ENCODE assay signal across 18 cellular contexts in the genomic region with DNA sequence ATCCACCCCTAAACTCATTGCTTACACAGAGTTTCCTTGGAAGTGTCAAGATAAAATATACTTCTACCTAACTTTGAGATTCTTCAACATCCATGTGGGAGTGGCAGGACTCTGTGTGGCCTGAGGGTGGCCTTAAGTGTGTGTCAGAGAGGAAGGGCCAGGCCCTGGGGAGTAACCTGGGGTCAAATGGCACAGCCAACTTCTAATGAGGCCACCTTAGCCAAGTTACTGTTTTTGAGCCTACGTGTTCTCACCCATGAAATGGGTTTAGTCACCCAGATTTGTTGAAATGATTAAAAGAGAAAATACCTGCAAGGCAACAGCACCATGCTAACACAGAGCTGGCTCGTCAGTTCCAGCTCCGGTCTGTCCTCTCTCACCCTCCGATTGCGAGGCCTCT. TPM values are rescaled to one million over a fixed set of nuclear protein-coding genes. Genes with fewer than 3 reads are reported as not detected.
A peak's percentile ranks its signal among the peaks of the same experiment; 100 is the strongest.
DNase-seq lines count a peak whose midpoint lies in the region; ATAC-seq, FAIRE-seq and TF ChIP-seq lines count a peak whose summit lies in the region.
"Had no signal": no experiment of that assay in that cellular context is flagged by ENCODE, and none has a peak within 500 bp of the region (broad histone marks: within the 10 kb centered on the region; RNA-seq: fewer than 3 reads in every experiment).

No MANE protein-coding gene starts in this region.

- H3K9me2 ChIP-seq in GM23338 (ENCODE audit: insufficient read depth) = no peaks in the 10 kb centered on the region

- no peaks in the 10 kb centered on the region for H3K36me3 ChIP-seq in GM23338 (ENCODE audit: insufficient read depth)
- no peaks in the 10 kb centered on the region for H3K36me3 ChIP-seq in K562 (ENCODE audit: control insufficient read depth, insufficient read depth, low read length)
- H3K36me3 ChIP-seq in trophoblast cell (ENCODE audit: control insufficient read depth in 1 of 2, insufficient read depth in 2 of 2, low read length in 2 of 2) = no peaks in the 10 kb centered on the region
- no peaks in the 10 kb centered on the region for H3K36me3 ChIP-seq in sigmoid colon

- H2BK5ac ChIP-seq in trophoblast cell (ENCODE audit: low read depth, low read length, poor library complexity) = peak overlapping the region; percentile 6

- H3K4me1 Mint-ChIP-seq in GM23338 = peaks cover 10% of the 10 kb centered on the region
- peaks cover 11% of the 10 kb centered on the region for H3K4me1 Mint-ChIP-seq in activated CD4-positive, alpha-beta T cell treated with anti-CD3 and anti-CD28 coated beads for 36 hours

- H2AFZ ChIP-seq in GM23338 (peak overlapping the region; percentile 43; the same call in 1 of the 2 replicates), K562 (ENCODE audit: low read depth, low read length) (peak overlapping the region; percentile 81; the same call in 1 of the 2 replicates), trophoblast cell (ENCODE audit: insufficient read depth, low read length, poor library complexity) (no peak overlapping the region)

- 0 out of 2 replicates have a peak, but pooled peaks cover 2% of the 10 kb centered on the region for H3K9me3 ChIP-seq in K562 (replicated peaks; ENCODE audit: control insufficient read depth, insufficient read depth, low read depth, low read length)
- peaks cover 2% of the 10 kb centered on the region for H3K9me3 ChIP-seq in trophoblast cell (ENCODE audit: insufficient read depth, low read depth, low read length)
- no peaks in the 10 kb centered on the region for H3K9me3 ChIP-seq in sigmoid colon

- H3F3A ChIP-seq in GM23338 (replicated peaks; ENCODE audit: low read depth) = no peaks in the 10 kb centered on the region

- intact Hi-C loops in K562 (cut with micrococcal nuclease) = loop anchor here (5.0 to 10.0 kb wide), 2 partner anchors 88 to 240 kb away; a partner anchor contains a TSS
- intact Hi-C loops in activated CD4-positive, alpha-beta T cell treated with anti-CD3 and anti-CD28 coated beads for 36 hours (cut with DNase I, micrococcal nuclease) = loop anchor here in 1 of 2 experiments (5.0 kb wide), 1 partner anchor 243 kb away; a partner anchor contains a TSS
- intact Hi-C loops in sigmoid colon (cut with DNase I) = no loop called here

- peak overlapping the region; percentile 29 for H3K14ac ChIP-seq in trophoblast cell (ENCODE audit: low read length)

- no peak overlapping the region for H2AK5ac ChIP-seq in trophoblast cell (ENCODE audit: low read length)

- no peaks in the 10 kb centered on the region; the same call in 2 of the 3 replicates for H3K36me3 Mint-ChIP-seq in GM23338 (ENCODE audit: low read depth)
- H3K36me3 Mint-ChIP-seq in activated CD4-positive, alpha-beta T cell treated with anti-CD3 and anti-CD28 coated beads for 36 hours (ENCODE audit: low read depth) = no peaks in the 10 kb centered on the region
- H3K36me3 Mint-ChIP-seq: CD4-positive, alpha-beta memory T cell had no signal

- POLR2A ChIA-PET in K562 (lab: Yijun Ruan, JAX) = interaction anchor here (0.6 to 2.3 kb wide), 3 partner anchors 17 to 409 kb away, joined by 3 to 10 read pairs (median 6); a partner anchor contains a TSS
- POLR2A ChIA-PET in activated CD4-positive, alpha-beta T cell treated with anti-CD3 and anti-CD28 coated beads for 36 hours (lab: Charles Lee) = no interaction called here

- H3K79me2 ChIP-seq in GM23338 (replicated peaks; ENCODE audit: insufficient read depth) (no peaks in the 10 kb centered on the region), K562 (ENCODE audit: control insufficient read depth, insufficient read depth, low read length) (no peaks in the 10 kb centered on the region), trophoblast cell (ENCODE audit: control insufficient read depth, insufficient read depth, low read length, poor library complexity) (no peaks in the 10 kb centered on the region)

- no TSS peak for BruUV-seq in K562 (replicated peaks; lab: Mats Ljungman, UMichigan)

- TF ChIP-seq RAD21 in K562 (CRISPR knock-in tag; conservative IDR thresholded peaks at IDR 0.05 in 1 of 2, IDR thresholded peaks at IDR 0.05 in 1 of 2) = peak in 1 of 2 experiments; percentile 31; a peak in 2 of 4 replicates

- no peak overlapping the region for H3K4me3 ChIP-seq in GM23338
- H3K4me3 ChIP-seq in K562 = no peak overlapping the region
- no peak overlapping the region for H3K4me3 ChIP-seq in trophoblast cell (ENCODE audit: low read depth, low read length)
- no peak overlapping the region for H3K4me3 ChIP-seq in sigmoid colon

- peaks cover 4% of the 10 kb centered on the region for H3K79me1 ChIP-seq in trophoblast cell (ENCODE audit: low read length)

- H4K20me1 ChIP-seq in GM23338 (replicated peaks; ENCODE audit: insufficient read depth) (no peaks in the 10 kb centered on the region), K562 (replicated peaks; ENCODE audit: control insufficient read depth, insufficient read depth, low read length) (no peaks in the 10 kb centered on the region)

- peaks cover 4% of the 10 kb centered on the region; the same call in 1 of the 3 replicates for H3K9me3 Mint-ChIP-seq in GM23338
- no peaks in the 10 kb centered on the region for H3K9me3 Mint-ChIP-seq in activated CD4-positive, alpha-beta T cell treated with anti-CD3 and anti-CD28 coated beads for 36 hours (ENCODE audit: low read depth)
- H3K9me3 Mint-ChIP-seq: CD4-positive, alpha-beta memory T cell; HFFc6 had no signal

- TF ChIP-seq EP300 in K562 (IDR thresholded peaks at IDR 0.05; ENCODE audit: low read length) (no peak), sigmoid colon (IDR thresholded peaks at IDR 0.05) (no peak)

- H3K4ac ChIP-seq in trophoblast cell (ENCODE audit: low read depth, low read length) = no peak overlapping the region

- FAIRE-seq in K562 (lab: Jason Lieb, UNC) = peak; percentile 35
- FAIRE-seq: GM12891, GM18507 had no signal

- WGBS in K562 (ENCODE audit: insufficient coverage, low coverage, missing lambda C conversion rate) = 71% methylated on average over 5 of the region's 5 CpGs
- WGBS in trophoblast cell (ENCODE audit: extremely low coverage, insufficient coverage, insufficient read length) = no CpG with 5 or more reads among the region's 5 CpGs
- 93 to 95% methylated on average over 5 of the region's 5 CpGs for WGBS in sigmoid colon, 2 donors

- no peak overlapping the region for H3K4me2 ChIP-seq in GM23338
- H3K4me2 ChIP-seq in K562 (ENCODE audit: insufficient read depth, low read length) = no peak overlapping the region
- H3K4me2 ChIP-seq in trophoblast cell (ENCODE audit: low read length) = no peak overlapping the region

- peak overlapping the region; percentile 4 for H4K8ac ChIP-seq in trophoblast cell (ENCODE audit: low read depth, low read length)

- H3K27me3 Mint-ChIP-seq in GM23338 (ENCODE audit: insufficient read depth, low read depth, poor library complexity) = no peaks in the 10 kb centered on the region
- H3K27me3 Mint-ChIP-seq in activated CD4-positive, alpha-beta T cell treated with anti-CD3 and anti-CD28 coated beads for 36 hours = no peaks in the 10 kb centered on the region

- no peak overlapping the region for H3K27ac Mint-ChIP-seq in GM23338
- H3K27ac Mint-ChIP-seq in activated CD4-positive, alpha-beta T cell treated with anti-CD3 and anti-CD28 coated beads for 36 hours = no peak overlapping the region
- H3K27ac Mint-ChIP-seq: H9, HFFc6 had no signal

- no peak overlapping the region for H3K4me3 Mint-ChIP-seq in GM23338
- H3K4me3 Mint-ChIP-seq in activated CD4-positive, alpha-beta T cell treated with anti-CD3 and anti-CD28 coated beads for 36 hours = no peak overlapping the region
- H3K4me3 Mint-ChIP-seq: CD4-positive, alpha-beta memory T cell; H9; HFFc6 had no signal

- H2BK120ac ChIP-seq in trophoblast cell (ENCODE audit: insufficient read depth, low read length, poor library complexity) = no peak overlapping the region

- TF ChIP-seq POLR2A in K562 (conservative IDR thresholded peaks at IDR 0.05) (no peak), sigmoid colon (IDR thresholded peaks at IDR 0.05) (no peak)

- no peaks in the 10 kb centered on the region for H3K27me3 ChIP-seq in GM23338 (ENCODE audit: insufficient read depth)
- no peaks in the 10 kb centered on the region for H3K27me3 ChIP-seq in K562 (ENCODE audit: control insufficient read depth in 2 of 2, insufficient read depth in 2 of 2, low read length in 2 of 2)
- H3K27me3 ChIP-seq in trophoblast cell (ENCODE audit: insufficient read depth, low read length) = no peaks in the 10 kb centered on the region
- H3K27me3 ChIP-seq in sigmoid colon = no peaks in the 10 kb centered on the region

- no peaks in the 10 kb centered on the region for H3K9me1 ChIP-seq in K562 (ENCODE audit: control insufficient read depth, insufficient read depth, low read length)

- CTCF ChIA-PET in K562 (lab: Yijun Ruan, JAX; ENCODE audit: low intra/inter-chr PET ratio) = interaction anchor here (1.3 kb wide), 1 partner anchor 107 kb away, joined by 3 read pairs; no protein-coding TSS in a partner anchor
- CTCF ChIA-PET in activated CD4-positive, alpha-beta T cell treated with anti-CD3 and anti-CD28 coated beads for 36 hours (lab: Charles Lee) = interaction anchor here (1.8 kb wide), 1 partner anchor 325 kb away, joined by 4 read pairs; no protein-coding TSS in a partner anchor

- in situ Hi-C loops in K562 (cut with MboI) = loop anchor here (5.0 to 10.0 kb wide), 2 partner anchors 108 to 330 kb away; no protein-coding TSS in a partner anchor

- H3K9ac ChIP-seq in K562 (ENCODE audit: insufficient read depth in 1 of 2, low read depth in 2 of 2, low read length in 2 of 2) = peak overlapping the region in 1 of 2 experiments; percentile 72; a peak in 1 of 4 replicates
- no peak overlapping the region for H3K9ac ChIP-seq in trophoblast cell (ENCODE audit: low read length)

- peak overlapping the region; percentile 59 for H3K18ac ChIP-seq in trophoblast cell (ENCODE audit: low read length)

- no peaks in the 10 kb centered on the region for H3K4me1 ChIP-seq in GM23338 (ENCODE audit: insufficient read depth)
- peaks cover 0 to 3% of the 10 kb centered on the region in 2 experiments; a peak in 2 of 5 replicates for H3K4me1 ChIP-seq in K562 (replicated peaks in 1 of 2; ENCODE audit: control insufficient read depth in 2 of 2, insufficient read depth in 2 of 2, low read length in 2 of 2)
- H3K4me1 ChIP-seq in trophoblast cell (ENCODE audit: control insufficient read depth in 1 of 2, insufficient read depth in 2 of 2, low read length in 2 of 2) = peaks cover 12 to 19% of the 10 kb centered on the region in 2 experiments
- H3K4me1 ChIP-seq in sigmoid colon = peaks cover 0 to 4% (median 0%) of the 10 kb centered on the region in 4 donors

- no peak overlapping the region for H3K23ac ChIP-seq in trophoblast cell (ENCODE audit: low read length)

- peak overlapping the region; percentile 33 for H2BK12ac ChIP-seq in trophoblast cell (ENCODE audit: low read length)

- H4K12ac ChIP-seq in trophoblast cell (ENCODE audit: low read depth, low read length) = no peak overlapping the region

- TF ChIP-seq CTCF in GM23338 (conservative IDR thresholded peaks at IDR 0.05; ENCODE audit: low read depth in 2 of 2) (no peak), K562 (IDR thresholded peaks at IDR 0.05 in 2 of 3, conservative IDR thresholded peaks at IDR 0.05 in 1 of 3; ENCODE audit: insufficient read depth in 2 of 3, low read depth in 1 of 3, low read length in 3 of 3) (no peak), sigmoid colon (IDR thresholded peaks at IDR 0.05) (no peak)

- ATAC-seq in GM23338 (peak; percentile 42), K562 (peak; percentile 85), esophagus mucosa (peak; percentile 69)
- no peak for ATAC-seq in activated CD4-positive, alpha-beta T cell treated with anti-CD3 and anti-CD28 coated beads for 36 hours

- no peak for DNase-seq in GM23338 (ENCODE audit: low spot score)
- DNase-seq in K562 (ENCODE audit: extremely low read depth in 1 of 4, low spot score in 3 of 4) = peak in 1 of 4 experiments; percentile 52
- peak; percentile 93 to 95 for DNase-seq in trophoblast cell
- no peak for DNase-seq in HCEC 1CT
- DNase-seq in activated CD4-positive, alpha-beta T cell treated with anti-CD3 and anti-CD28 coated beads for 36 hours = no peak
- DNase-seq in sigmoid colon = no peak
- DNase-seq: C1 segment of cervical spinal cord; Calu3; CD4-positive, alpha-beta memory T cell; COR-L47; DMS53; DMS79 treated with DMSO at 0.1 percent for 48 hours; GF-D8; H9; HFFc6 had no signal

- no peak overlapping the region for H4K91ac ChIP-seq in trophoblast cell (ENCODE audit: low read depth, low read length)

- H3K27ac ChIP-seq in GM23338 (ENCODE audit: low read depth) = no peak overlapping the region
- H3K27ac ChIP-seq in K562 (ENCODE audit: extremely low read depth, low read depth, low read length) = no peak overlapping the region
- no peak overlapping the region for H3K27ac ChIP-seq in trophoblast cell (ENCODE audit: low read depth, low read length)
- H3K27ac ChIP-seq in sigmoid colon = no peak overlapping the region

RNA-seq across cellular contexts. Expression of a gene that starts 28.5 kb away (rescaled TPM):
- total RNA-seq in GM23338 (2014; rRNA removed; shearing (Covaris generic)) = 29.3 and 37.6 TPM in 2 replicates
- polyA plus RNA-seq in GM23338 (2016; fragmentation: Nextera tagmentation; extraction: Ambion mirVana) (14.9 and 23.7 TPM in 2 replicates), K562 (2011; rRNA removed) (15.4 and 19.2 TPM in 2 replicates), K562 (2014; fragmentation: Illumina TruSeq; extraction: Trizol) (13.4 and 16.9 TPM in 2 replicates), K562 (2014; fragmentation: Nextera tagmentation; extraction: Ambion mirVana) (1 to 10 TPM; 6.2 to 7.1 TPM), K562 (2014; rRNA removed) (13.0 and 13.5 TPM in 2 replicates), sigmoid colon (10 to 100 TPM; 16.9 to 29.4 (median 18.0) TPM)
- total RNA-seq in K562 (2011; cell fraction: chromatin; rRNA removed; ENCODE audit: low replicate concordance) = 25.9 and 57.4 TPM in 2 replicates
- 17.8 and 19.2 TPM in 2 replicates for total RNA-seq in K562 (2011; cell fraction: nucleolus; rRNA removed)
- total RNA-seq in K562 (2011; cell fraction: nucleoplasm; rRNA removed) = 40.3 and 64.1 TPM in 2 replicates
- total RNA-seq in K562 (2014; rRNA removed) (11.6 and 12.1 TPM in 2 replicates), K562 (2014; rRNA removed; fragmentation: Illumina TruSeq; extraction: Trizol) (22.0 and 22.9 TPM in 2 replicates), K562 (2015; rRNA removed; fragmentation: Illumina TruSeq; extraction: Trizol) (20.2 and 24.0 TPM in 2 replicates), K562 (2021) (15.2 and 16.2 TPM in 2 replicates), esophagus mucosa (20.9 TPM), sigmoid colon (100 to 1,000 TPM in 1 of 4 donors, 10 to 100 TPM in 3; 69.5 to 101 (median 97.9) TPM)
- polyA plus RNA-seq in K562 (2011; cell fraction: cytosol; rRNA removed) = 5.5 and 7.4 TPM in 2 replicates
- polyA plus RNA-seq in K562 (2011; cell fraction: nucleus; rRNA removed) = 19.2 and 26.7 TPM in 2 replicates
- polyA plus RNA-seq in K562 (2012) = 13.1 and 13.6 TPM in 2 replicates
- 16.7 and 18.0 TPM in 2 replicates for polyA minus RNA-seq in K562 (2011; rRNA and poly(A)+ RNA removed)
- polyA minus RNA-seq in K562 (2011; cell fraction: cytosol; rRNA and poly(A)+ RNA removed) = 6.3 and 6.8 TPM in 2 replicates
- polyA minus RNA-seq in K562 (2011; cell fraction: nucleus; rRNA and poly(A)+ RNA removed) = 25.3 and 28.0 TPM in 2 replicates
- 47.6 and 48.5 TPM in 2 replicates for polyA plus RNA-seq in trophoblast cell (2013)
- 10 to 100 TPM; 14.9 to 15.1 TPM for total RNA-seq in activated CD4-positive, alpha-beta T cell treated with anti-CD3 and anti-CD28 coated beads for 36 hours

Comparison
In these comparisons a context has a peak if more than half of its experiments do, and no peak if none do; other contexts are left out.
1. DNase-seq: peak in trophoblast cell (2 of 2); none in GM23338 (single experiment), HCEC 1CT (single experiment), activated CD4-positive, alpha-beta T cell treated with anti-CD3 and anti-CD28 coated beads for 36 hours (single experiment) and sigmoid colon (single experiment).